Comparison of ENCODE assay signal across 1 cellular context in genomic region chr12:108693781-108694180, GRCh38.
TF ChIP-seq lines count a peak whose summit lies in the region.

No MANE protein-coding gene starts in this region.

TF ChIP-seq in WTC11, 78 proteins besides CTCF, POLR2A, EP300 and RAD21 (continued from another document):
- TF ChIP-seq AFF4 (CRISPR knock-in tag; IDR thresholded peaks at IDR 0.05; ENCODE audit: borderline replicate concordance) = no peak
- no peak for TF ChIP-seq RORB (CRISPR knock-in tag; IDR thresholded peaks at IDR 0.05)
- no peak for TF ChIP-seq ZNF423 (CRISPR knock-in tag; IDR thresholded peaks at IDR 0.05)
- no peak for TF ChIP-seq ZNF532 (CRISPR knock-in tag; IDR thresholded peaks at IDR 0.05; ENCODE audit: borderline replicate concordance)
- no peak for TF ChIP-seq ZSCAN18 (CRISPR knock-in tag; IDR thresholded peaks at IDR 0.05)
- no peak for TF ChIP-seq IRF1 (CRISPR knock-in tag; IDR thresholded peaks at IDR 0.05)
- TF ChIP-seq CREB1 (CRISPR knock-in tag; IDR thresholded peaks at IDR 0.05) = no peak
- TF ChIP-seq ZNF232 (CRISPR knock-in tag; IDR thresholded peaks at IDR 0.05) = no peak
- no peak for TF ChIP-seq NR3C1 (CRISPR knock-in tag; conservative IDR thresholded peaks at IDR 0.05; ENCODE audit: low read depth)
- no peak for TF ChIP-seq USF1 (CRISPR knock-in tag; IDR thresholded peaks at IDR 0.05)
